ENCODE assay signal across 8 cellular contexts in genomic region chr11:68460741-68461283, GRCh38. TPM values are rescaled to one million over a fixed set of nuclear protein-coding genes. Genes with fewer than 3 reads are reported as not detected.
DNase-seq lines count a peak whose midpoint lies in the region; ATAC-seq, FAIRE-seq and TF ChIP-seq lines count a peak whose summit lies in the region.

A gene with protein sequence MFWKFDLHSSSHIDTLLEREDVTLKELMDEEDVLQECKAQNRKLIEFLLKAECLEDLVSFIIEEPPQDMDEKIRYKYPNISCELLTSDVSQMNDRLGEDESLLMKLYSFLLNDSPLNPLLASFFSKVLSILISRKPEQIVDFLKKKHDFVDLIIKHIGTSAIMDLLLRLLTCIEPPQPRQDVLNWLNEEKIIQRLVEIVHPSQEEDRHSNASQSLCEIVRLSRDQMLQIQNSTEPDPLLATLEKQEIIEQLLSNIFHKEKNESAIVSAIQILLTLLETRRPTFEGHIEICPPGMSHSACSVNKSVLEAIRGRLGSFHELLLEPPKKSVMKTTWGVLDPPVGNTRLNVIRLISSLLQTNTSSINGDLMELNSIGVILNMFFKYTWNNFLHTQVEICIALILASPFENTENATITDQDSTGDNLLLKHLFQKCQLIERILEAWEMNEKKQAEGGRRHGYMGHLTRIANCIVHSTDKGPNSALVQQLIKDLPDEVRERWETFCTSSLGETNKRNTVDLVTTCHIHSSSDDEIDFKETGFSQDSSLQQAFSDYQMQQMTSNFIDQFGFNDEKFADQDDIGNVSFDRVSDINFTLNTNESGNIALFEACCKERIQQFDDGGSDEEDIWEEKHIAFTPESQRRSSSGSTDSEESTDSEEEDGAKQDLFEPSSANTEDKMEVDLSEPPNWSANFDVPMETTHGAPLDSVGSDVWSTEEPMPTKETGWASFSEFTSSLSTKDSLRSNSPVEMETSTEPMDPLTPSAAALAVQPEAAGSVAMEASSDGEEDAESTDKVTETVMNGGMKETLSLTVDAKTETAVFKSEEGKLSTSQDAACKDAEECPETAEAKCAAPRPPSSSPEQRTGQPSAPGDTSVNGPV (plus strand): TSS chr11:68460752. CDS start chr11:68537665, 76,913 bp downstream.

- no peak for TF ChIP-seq POLR2A in suprapubic skin (IDR thresholded peaks at IDR 0.05)

- peak; percentile 32 for ATAC-seq in GM21515 (IDR thresholded peaks at IDR 0.05; ENCODE audit: unreplicated experiment)

- H3K27ac ChIP-seq in caudate nucleus (ENCODE audit: low read depth, low read length) (peak within 1 kb of the TSS; percentile 95), liver (ENCODE audit: low read depth in 1 of 2, low read length in 2 of 2) (peak within 1 kb of the TSS; percentile 78 to 96), suprapubic skin (peak within 1 kb of the TSS; percentile 92)

- H3K27me3 ChIP-seq in liver (ENCODE audit: control insufficient read depth in 4 of 4, insufficient read depth in 4 of 4, low read length in 3 of 4) (no peaks in the 10 kb centered on the region), suprapubic skin (no peaks in the 10 kb centered on the region)

- H3K4me3 ChIP-seq in liver (ENCODE audit: low read depth in 1 of 3, low read length in 3 of 3) = peak within 1 kb of the TSS; percentile 89 to 96 (median 92)
- peak within 1 kb of the TSS; percentile 67 for H3K4me3 ChIP-seq in suprapubic skin

- H3K4me1 ChIP-seq in liver (ENCODE audit: control insufficient read depth in 4 of 4, insufficient read depth in 4 of 4, low read length in 3 of 4) (peaks cover 8 to 44% (median 35%) of the 10 kb centered on the region in 4 donors), suprapubic skin (peaks cover 39% of the 10 kb centered on the region)

- peak within 1 kb of the TSS; percentile 88 to 92 for H3K9ac ChIP-seq in liver (ENCODE audit: low read depth in 1 of 2, low read length in 2 of 2)

- WGBS in liver = under 1% methylated on average over 81 of the region's 81 CpGs
- 0% methylated on average over 5 of the region's 81 CpGs for WGBS in suprapubic skin

- DNase-seq in COR-L47 (lab: John Stamatoyannopoulos, UW) = peak; percentile 59
- DNase-seq in caudate nucleus (lab: John Stamatoyannopoulos, UW) = no peak
- DNase-seq in suprapubic skin (ENCODE audit: low spot score in 2 of 2) = peak in 1 of 2 donors; percentile 83
- no peak for DNase-seq in GF-D8 (lab: John Stamatoyannopoulos, UW)
- DNase-seq in RCC 7860 (ENCODE audit: low spot score) = no peak

- TF ChIP-seq EP300 in Ishikawa (IDR thresholded peaks at IDR 0.05; ENCODE audit: borderline replicate concordance) = no peak
- no peak for TF ChIP-seq EP300 in suprapubic skin (IDR thresholded peaks at IDR 0.05)

- TF ChIP-seq CTCF in liver (IDR thresholded peaks at IDR 0.05; ENCODE audit: low read depth, low read length, missing input control) = no peak
- no peak for TF ChIP-seq CTCF in suprapubic skin (IDR thresholded peaks at IDR 0.05)

- no peak for FAIRE-seq in RCC 7860 (lab: Jason Lieb, UNC)

- TF ChIP-seq RAD21 in Ishikawa (IDR thresholded peaks at IDR 0.05; ENCODE audit: low read depth) (no peak), liver (IDR thresholded peaks at IDR 0.05) (no peak)

- no peaks in the 10 kb centered on the region for H3K9me3 ChIP-seq in liver (ENCODE audit: control insufficient read depth in 4 of 4, low read length in 3 of 4)
- no peaks in the 10 kb centered on the region for H3K9me3 ChIP-seq in suprapubic skin

- H3K36me3 ChIP-seq in liver (ENCODE audit: control insufficient read depth in 4 of 4, insufficient read depth in 3 of 4, low read depth in 1 of 4, low read length in 3 of 4) = no peaks in the 10 kb centered on the region
- H3K36me3 ChIP-seq in suprapubic skin = no peaks in the 10 kb centered on the region

TF ChIP-seq in Ishikawa, 13 proteins besides CTCF, POLR2A, EP300 and RAD21 (continues in another document):
- TF ChIP-seq, protein P1, sequence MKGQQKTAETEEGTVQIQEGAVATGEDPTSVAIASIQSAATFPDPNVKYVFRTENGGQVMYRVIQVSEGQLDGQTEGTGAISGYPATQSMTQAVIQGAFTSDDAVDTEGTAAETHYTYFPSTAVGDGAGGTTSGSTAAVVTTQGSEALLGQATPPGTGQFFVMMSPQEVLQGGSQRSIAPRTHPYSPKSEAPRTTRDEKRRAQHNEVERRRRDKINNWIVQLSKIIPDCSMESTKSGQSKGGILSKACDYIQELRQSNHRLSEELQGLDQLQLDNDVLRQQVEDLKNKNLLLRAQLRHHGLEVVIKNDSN (IDR thresholded peaks at IDR 0.05) = no peak
- no peak for TF ChIP-seq ZBTB7A (IDR thresholded peaks at IDR 0.05; ENCODE audit: low read depth)
- peak; percentile 66; the same call in 1 of the 2 replicates for TF ChIP-seq TAF1 (IDR thresholded peaks at IDR 0.05; ENCODE audit: low read depth)
- TF ChIP-seq FOXM1 (IDR thresholded peaks at IDR 0.05; ENCODE audit: borderline replicate concordance, low read depth) = no peak
- TF ChIP-seq CEBPB (IDR thresholded peaks at IDR 0.05) = no peak
- no peak for TF ChIP-seq CREB1 (IDR thresholded peaks at IDR 0.05; ENCODE audit: low read depth)
- TF ChIP-seq YY1 (IDR thresholded peaks at IDR 0.05; ENCODE audit: low read depth) = peak; percentile 90
- TF ChIP-seq NFIC (IDR thresholded peaks at IDR 0.05) = no peak
- no peak for TF ChIP-seq TCF12 (IDR thresholded peaks at IDR 0.05; ENCODE audit: low read depth)
- TF ChIP-seq EGR1 (IDR thresholded peaks at IDR 0.05) = 0 out of 2 replicates have a peak, but pooled peaks have one; percentile 8
- TF ChIP-seq, protein P2, sequence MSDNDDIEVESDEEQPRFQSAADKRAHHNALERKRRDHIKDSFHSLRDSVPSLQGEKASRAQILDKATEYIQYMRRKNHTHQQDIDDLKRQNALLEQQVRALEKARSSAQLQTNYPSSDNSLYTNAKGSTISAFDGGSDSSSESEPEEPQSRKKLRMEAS (IDR thresholded peaks at IDR 0.05) = peak; percentile 64

TF ChIP-seq in liver, 16 proteins besides CTCF, POLR2A, EP300 and RAD21:
- no peak for TF ChIP-seq GABPA (IDR thresholded peaks at IDR 0.05 in 1 of 2, conservative IDR thresholded peaks at IDR 0.05 in 1 of 2)
- TF ChIP-seq YY1 (IDR thresholded peaks at IDR 0.05) = peak; percentile 66
- TF ChIP-seq JUND (IDR thresholded peaks at IDR 0.05) = no peak

RNA-seq across cellular contexts. Expression of the gene that starts here (rescaled TPM):
- total RNA-seq in liver (100 to 1,000 TPM in 1 of 2 donors, 10 to 100 TPM in 1; 84.6 to 101 TPM), suprapubic skin (100 to 1,000 TPM in 1 of 4 donors, 10 to 100 TPM in 3; 81.8 to 197 (median 97.0) TPM)
- polyA plus RNA-seq in liver = 10 to 100 TPM; 12.3 to 31.5 TPM
